ENCODE assay signal across 34 cellular contexts in genomic region chr1:119752592-119752991, GRCh38. TPM values are rescaled to one million over a fixed set of nuclear protein-coding genes. Genes with fewer than 3 reads are reported as not detected.
"Had no signal": no experiment of that assay in that cellular context is flagged by ENCODE, and none has a peak within 500 bp of the region (broad histone marks: within the 10 kb centered on the region; RNA-seq: fewer than 3 reads in every experiment).

No MANE protein-coding gene starts in this region.

- H2AFZ ChIP-seq: hepatocyte had no signal

- H3K79me2 ChIP-seq: hepatocyte had no signal

- H3K36me3 Mint-ChIP-seq: activated naive CD4-positive, alpha-beta T cell treated with anti-CD3 and anti-CD28 coated beads, Interleukin-2, amount 50 U/mL, for 24 hours had no signal

- ATAC-seq: activated CD4-positive, alpha-beta T cell treated with anti-CD3 and anti-CD28 coated beads for 36 hours; activated CD4-positive, CD25-positive, alpha-beta regulatory T cell treated with anti-CD3 and anti-CD28 coated beads, Interleukin-2, amount 50 U/mL, for 24 hours; activated T-cell treated with anti-CD3 and anti-CD28 coated beads, Interleukin-2, amount 50 U/mL, for 72 hours; effector memory CD8-positive, alpha-beta T cell; foreskin keratinocyte; gastrocnemius medialis; heart right ventricle had no signal

- H3K27me3 Mint-ChIP-seq: activated naive CD4-positive, alpha-beta T cell treated with anti-CD3 and anti-CD28 coated beads, Interleukin-2, amount 50 U/mL, for 24 hours had no signal

- DNase-seq: activated B cell treated with CpG ODN at 0.5 μM for 24 hours; activated CD4-positive, alpha-beta T cell treated with anti-CD3 and anti-CD28 coated beads for 36 hours; activated CD4-positive, alpha-beta T cell treated with anti-CD3 and anti-CD28 coated beads, Interleukin-2, amount 10 ng/mL, durations not matched to agents 24 days and 14 days; activated CD4-positive, alpha-beta T cell treated with anti-CD3 and anti-CD28 coated beads, Interleukin-2, amount 50 U/mL, for 4 hours; activated CD8-positive, alpha-beta memory T cell treated with anti-CD3 and anti-CD28 coated beads, Interleukin-2, amount 50 U/mL, for 48 hours; activated gamma-delta T cell; activated naive CD4-positive, alpha-beta T cell treated with Interleukin-2 at 50 U/mL for 16 hours; activated T-cell treated with anti-CD3 and anti-CD28 coated beads for 4 hours; activated T-cell treated with anti-CD3 and anti-CD28 coated beads, Interleukin-2, amount 50 U/mL, for 24 hours; activated T-cell treated with anti-CD3 and anti-CD28 coated beads, Interleukin-2, amount 50 U/mL, for 72 hours; amniotic stem cell; anterior cingulate cortex; brain microvascular endothelial cell; caudate nucleus; cortex of kidney; dermis blood vessel endothelial cell; effector CD4-positive, alpha-beta T cell; effector memory CD8-positive, alpha-beta T cell; erythroblast; foreskin keratinocyte; gastrocnemius medialis; heart right ventricle; T1000; WERI-Rb-1 had no signal

- H3K27ac ChIP-seq: brain microvascular endothelial cell, esophagus muscularis mucosa, foreskin keratinocyte, gastrocnemius medialis, heart right ventricle, hepatocyte, WERI-Rb-1 had no signal

- H3K27ac Mint-ChIP-seq: activated B cell treated with CpG ODN at 0.5 μM for 24 hours; activated CD4-positive, alpha-beta T cell treated with anti-CD3 and anti-CD28 coated beads for 36 hours; activated CD4-positive, alpha-beta T cell treated with anti-CD3 and anti-CD28 coated beads, Interleukin-2, amount 10 ng/mL, durations not matched to agents 24 days and 14 days; activated naive CD4-positive, alpha-beta T cell treated with anti-CD3 and anti-CD28 coated beads, Interleukin-2, amount 50 U/mL, for 24 hours; activated T-cell treated with anti-CD3 and anti-CD28 coated beads, Interleukin-2, amount 50 U/mL, for 24 hours; activated T-cell treated with anti-CD3 and anti-CD28 coated beads, Interleukin-2, amount 50 U/mL, for 72 hours; effector memory CD8-positive, alpha-beta T cell had no signal

- H3K4me1 Mint-ChIP-seq: activated B cell treated with CpG ODN at 0.5 μM for 24 hours; activated CD4-positive, alpha-beta T cell treated with anti-CD3 and anti-CD28 coated beads for 36 hours; activated naive CD4-positive, alpha-beta T cell treated with anti-CD3 and anti-CD28 coated beads, Interleukin-2, amount 50 U/mL, for 24 hours had no signal

- H3K4me2 ChIP-seq: hepatocyte had no signal

- H3K4me1 ChIP-seq: gastrocnemius medialis had no signal

- H3K4me3 ChIP-seq: esophagus muscularis mucosa, gastrocnemius medialis, heart right ventricle, hepatocyte had no signal

- H3K27me3 ChIP-seq: esophagus muscularis mucosa, gastrocnemius medialis, hepatocyte had no signal

- H3K4me3 Mint-ChIP-seq: activated B cell treated with CpG ODN at 0.5 μM for 24 hours; activated CD4-positive, alpha-beta T cell treated with anti-CD3 and anti-CD28 coated beads for 36 hours; activated CD4-positive, alpha-beta T cell treated with anti-CD3 and anti-CD28 coated beads, Interleukin-2, amount 10 ng/mL, durations not matched to agents 24 days and 14 days; activated naive CD4-positive, alpha-beta T cell treated with anti-CD3 and anti-CD28 coated beads, Interleukin-2, amount 50 U/mL, for 24 hours; activated T-cell treated with anti-CD3 and anti-CD28 coated beads, Interleukin-2, amount 50 U/mL, for 24 hours; activated T-cell treated with anti-CD3 and anti-CD28 coated beads, Interleukin-2, amount 50 U/mL, for 72 hours; effector memory CD8-positive, alpha-beta T cell had no signal

- H3K36me3 ChIP-seq: brain microvascular endothelial cell, gastrocnemius medialis, heart right ventricle, WERI-Rb-1 had no signal

- H3K9me3 Mint-ChIP-seq: activated B cell treated with CpG ODN at 0.5 μM for 24 hours; activated CD4-positive, alpha-beta T cell treated with anti-CD3 and anti-CD28 coated beads, Interleukin-2, amount 10 ng/mL, durations not matched to agents 24 days and 14 days; activated naive CD4-positive, alpha-beta T cell treated with anti-CD3 and anti-CD28 coated beads, Interleukin-2, amount 50 U/mL, for 24 hours; activated T-cell treated with anti-CD3 and anti-CD28 coated beads, Interleukin-2, amount 50 U/mL, for 24 hours; activated T-cell treated with anti-CD3 and anti-CD28 coated beads, Interleukin-2, amount 50 U/mL, for 72 hours; effector memory CD8-positive, alpha-beta T cell had no signal

RNA-seq across cellular contexts. Expression of gene HMGCS2, which starts 16.1 kb away (rescaled TPM):
- total RNA-seq: activated B cell treated with CpG ODN at 0.5 μM for 24 hours; activated CD4-positive, alpha-beta T cell treated with anti-CD3 and anti-CD28 coated beads for 36 hours; activated CD4-positive, alpha-beta T cell treated with anti-CD3 and anti-CD28 coated beads, Interleukin-2, amount 10 ng/mL, durations not matched to agents 24 days and 14 days; activated CD8-positive, alpha-beta memory T cell treated with anti-CD3 and anti-CD28 coated beads for 36 hours; activated T-cell treated with anti-CD3 and anti-CD28 coated beads, Interleukin-2, amount 50 U/mL, for 72 hours; astrocyte; chondrocyte; dermis blood vessel endothelial cell; foreskin keratinocyte; glomerular endothelial cell; T-helper 1 cell treated with Interleukin-12 subunit alpha and Interleukin-12 subunit beta and Interleukin-4 antibody, amounts not matched to agents 30 ng/mL and 1 ng/mL, for 36 hours; T-helper 2 cell treated with Interferon-gamma antibody and Interleukin-4, amounts not matched to agents 100 ng/mL and 5 ng/mL, for 36 hours had no signal
- polyA plus RNA-seq: foreskin keratinocyte had no signal

RNA-seq across cellular contexts. Expression of gene REG4, which starts 58.7 kb away (rescaled TPM):
- total RNA-seq: activated B cell treated with CpG ODN at 0.5 μM for 24 hours; astrocyte; chondrocyte; dermis blood vessel endothelial cell; esophagus muscularis mucosa; foreskin keratinocyte; gastrocnemius medialis; glomerular endothelial cell; heart right ventricle; T-helper 2 cell treated with Interferon-gamma antibody and Interleukin-4, amounts not matched to agents 100 ng/mL and 5 ng/mL, for 36 hours had no signal
- polyA plus RNA-seq: foreskin keratinocyte, heart right ventricle had no signal
